ENCODE assay signal across 8 cellular contexts in genomic region chr2:178280261-178280852, GRCh38.
DNase-seq lines count a peak whose midpoint lies in the region; ATAC-seq, FAIRE-seq and TF ChIP-seq lines count a peak whose summit lies in the region.

No MANE protein-coding gene starts in this region.

- H2AFZ ChIP-seq in OCI-LY3 (ENCODE audit: low read depth, low read length): no peak overlapping the region

- no peak overlapping the region for H3K27ac ChIP-seq in OCI-LY3 (ENCODE audit: low read length)
- H3K27ac ChIP-seq in liver (ENCODE audit: low read depth in 1 of 2, low read length in 2 of 2): no peak overlapping the region

- no peak overlapping the region for H3K4me2 ChIP-seq in OCI-LY3 (ENCODE audit: low read length)

- H3K4me1 ChIP-seq in OCI-LY3 (ENCODE audit: low read length) (no peaks in the 10 kb centered on the region), liver (ENCODE audit: control insufficient read depth in 4 of 4, insufficient read depth in 4 of 4, low read length in 3 of 4) (peaks cover 0 to 28% (median 18%) of the 10 kb centered on the region in 4 donors)

- peak; percentile 87 for ATAC-seq in GM18517 (IDR thresholded peaks at IDR 0.05; ENCODE audit: unreplicated experiment)
- peak; percentile 83 for ATAC-seq in HG03103 (IDR thresholded peaks at IDR 0.05; ENCODE audit: low read depth, unreplicated experiment)
- ATAC-seq in HG03025 (IDR thresholded peaks at IDR 0.05; ENCODE audit: low FRiP score, unreplicated experiment): no peak

- 64% methylated on average over 4 of the region's 4 CpGs for WGBS in liver

- no peak overlapping the region for H3K9ac ChIP-seq in OCI-LY3 (ENCODE audit: low read length)
- H3K9ac ChIP-seq in liver (ENCODE audit: low read depth in 1 of 2, low read length in 2 of 2): no peak overlapping the region

- no peaks in the 10 kb centered on the region for H3K79me2 ChIP-seq in OCI-LY3 (ENCODE audit: low read length)

- H3K9me3 ChIP-seq in OCI-LY3 (ENCODE audit: insufficient read depth, low read length) (no peaks in the 10 kb centered on the region), liver (ENCODE audit: control insufficient read depth in 4 of 4, low read length in 3 of 4) (no peaks in the 10 kb centered on the region)

- H4K20me1 ChIP-seq in OCI-LY3 (ENCODE audit: insufficient read depth, low read length): no peaks in the 10 kb centered on the region

- TF ChIP-seq CTCF in OCI-LY3 (IDR thresholded peaks at IDR 0.05; ENCODE audit: low read depth, low read length) (peak; percentile 68), bronchial epithelial cell (IDR thresholded peaks at IDR 0.05; ENCODE audit: insufficient read depth, low read length, severe bottlenecking) (peak; percentile 50), liver (IDR thresholded peaks at IDR 0.05; ENCODE audit: low read depth, low read length, missing input control) (peak; percentile 64)

- H3K4me3 ChIP-seq in OCI-LY3 (ENCODE audit: low read length): no peak overlapping the region
- no peak overlapping the region for H3K4me3 ChIP-seq in bronchial epithelial cell (ENCODE audit: low read depth, low read length)
- H3K4me3 ChIP-seq in liver (ENCODE audit: low read depth in 1 of 3, low read length in 3 of 3): no peak overlapping the region

- no peaks in the 10 kb centered on the region for H3K36me3 ChIP-seq in OCI-LY3 (replicated peaks; ENCODE audit: low read depth, low read length)
- H3K36me3 ChIP-seq in bronchial epithelial cell (ENCODE audit: control insufficient read depth, insufficient read depth, low read length): no peaks in the 10 kb centered on the region
- no peaks in the 10 kb centered on the region for H3K36me3 ChIP-seq in liver (ENCODE audit: control insufficient read depth in 4 of 4, insufficient read depth in 3 of 4, low read depth in 1 of 4, low read length in 3 of 4)

- peak; percentile 58 to 79 for TF ChIP-seq RAD21 in liver (IDR thresholded peaks at IDR 0.05)

- no peak for FAIRE-seq in bronchial epithelial cell (lab: Jason Lieb, UNC)

- peaks cover 4% of the 10 kb centered on the region; the same call in 1 of the 2 replicates for H3K27me3 ChIP-seq in OCI-LY3 (ENCODE audit: low read depth, low read length)
- H3K27me3 ChIP-seq in bronchial epithelial cell (ENCODE audit: control insufficient read depth, insufficient read depth, low read length): no peaks in the 10 kb centered on the region
- H3K27me3 ChIP-seq in liver (ENCODE audit: control insufficient read depth in 4 of 4, insufficient read depth in 4 of 4, low read length in 3 of 4): no peaks in the 10 kb centered on the region

- DNase-seq in COLO829 (ENCODE audit: low spot score): peak; percentile 56
- peak; percentile 62 for DNase-seq in bronchial epithelial cell (ENCODE audit: low read depth)
- peak; percentile 51 for DNase-seq in ureter (ENCODE audit: low spot score)

TF ChIP-seq in liver, 16 proteins besides CTCF, POLR2A, EP300 and RAD21:
- TF ChIP-seq NR2F2 (IDR thresholded peaks at IDR 0.05) (no peak), FOXA1 (IDR thresholded peaks at IDR 0.05) (no peak), SP1 (IDR thresholded peaks at IDR 0.05) (no peak), EGR1 (IDR thresholded peaks at IDR 0.05; ENCODE audit: low read depth in 2 of 2) (no peak), ATF3 (IDR thresholded peaks at IDR 0.05) (no peak), HNF4A (conservative IDR thresholded peaks at IDR 0.05) (no peak), YY1 (IDR thresholded peaks at IDR 0.05) (no peak), HNF4G (IDR thresholded peaks at IDR 0.05) (no peak), FOXA2 (IDR thresholded peaks at IDR 0.05) (no peak), RXRA (IDR thresholded peaks at IDR 0.05) (no peak), GABPA (IDR thresholded peaks at IDR 0.05 in 1 of 2, conservative IDR thresholded peaks at IDR 0.05 in 1 of 2) (no peak), ZBTB33 (IDR thresholded peaks at IDR 0.05) (no peak), JUND (IDR thresholded peaks at IDR 0.05) (no peak), TAF1 (conservative IDR thresholded peaks at IDR 0.05) (no peak)
- TF ChIP-seq, protein P1, sequence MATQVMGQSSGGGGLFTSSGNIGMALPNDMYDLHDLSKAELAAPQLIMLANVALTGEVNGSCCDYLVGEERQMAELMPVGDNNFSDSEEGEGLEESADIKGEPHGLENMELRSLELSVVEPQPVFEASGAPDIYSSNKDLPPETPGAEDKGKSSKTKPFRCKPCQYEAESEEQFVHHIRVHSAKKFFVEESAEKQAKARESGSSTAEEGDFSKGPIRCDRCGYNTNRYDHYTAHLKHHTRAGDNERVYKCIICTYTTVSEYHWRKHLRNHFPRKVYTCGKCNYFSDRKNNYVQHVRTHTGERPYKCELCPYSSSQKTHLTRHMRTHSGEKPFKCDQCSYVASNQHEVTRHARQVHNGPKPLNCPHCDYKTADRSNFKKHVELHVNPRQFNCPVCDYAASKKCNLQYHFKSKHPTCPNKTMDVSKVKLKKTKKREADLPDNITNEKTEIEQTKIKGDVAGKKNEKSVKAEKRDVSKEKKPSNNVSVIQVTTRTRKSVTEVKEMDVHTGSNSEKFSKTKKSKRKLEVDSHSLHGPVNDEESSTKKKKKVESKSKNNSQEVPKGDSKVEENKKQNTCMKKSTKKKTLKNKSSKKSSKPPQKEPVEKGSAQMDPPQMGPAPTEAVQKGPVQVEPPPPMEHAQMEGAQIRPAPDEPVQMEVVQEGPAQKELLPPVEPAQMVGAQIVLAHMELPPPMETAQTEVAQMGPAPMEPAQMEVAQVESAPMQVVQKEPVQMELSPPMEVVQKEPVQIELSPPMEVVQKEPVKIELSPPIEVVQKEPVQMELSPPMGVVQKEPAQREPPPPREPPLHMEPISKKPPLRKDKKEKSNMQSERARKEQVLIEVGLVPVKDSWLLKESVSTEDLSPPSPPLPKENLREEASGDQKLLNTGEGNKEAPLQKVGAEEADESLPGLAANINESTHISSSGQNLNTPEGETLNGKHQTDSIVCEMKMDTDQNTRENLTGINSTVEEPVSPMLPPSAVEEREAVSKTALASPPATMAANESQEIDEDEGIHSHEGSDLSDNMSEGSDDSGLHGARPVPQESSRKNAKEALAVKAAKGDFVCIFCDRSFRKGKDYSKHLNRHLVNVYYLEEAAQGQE (IDR thresholded peaks at IDR 0.05): no peak
- TF ChIP-seq, protein P2, sequence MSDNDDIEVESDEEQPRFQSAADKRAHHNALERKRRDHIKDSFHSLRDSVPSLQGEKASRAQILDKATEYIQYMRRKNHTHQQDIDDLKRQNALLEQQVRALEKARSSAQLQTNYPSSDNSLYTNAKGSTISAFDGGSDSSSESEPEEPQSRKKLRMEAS (IDR thresholded peaks at IDR 0.05): no peak
